In the genomic region with DNA sequence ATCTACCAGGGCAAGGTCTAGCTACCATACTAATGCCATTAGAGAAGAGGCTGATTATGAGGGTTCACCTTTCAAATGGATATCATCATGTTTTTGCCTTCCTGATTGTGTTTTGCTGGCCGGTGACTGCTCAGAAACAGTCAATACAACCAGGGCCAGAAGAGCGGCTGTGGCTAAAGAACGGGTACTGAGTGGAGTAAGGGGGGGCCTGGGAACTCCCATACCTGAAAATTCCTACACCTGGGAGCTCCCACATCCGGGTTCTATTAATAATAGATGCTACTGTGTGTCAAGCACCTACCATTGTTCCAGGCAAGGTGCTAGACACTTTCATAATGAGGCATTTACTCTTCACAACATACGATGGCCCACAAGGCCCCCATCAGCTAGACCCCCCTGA, we compare ENCODE assay signal across 19 cellular contexts.
DNase-seq lines count a peak whose midpoint lies in the region; ATAC-seq and TF ChIP-seq lines count a peak whose summit lies in the region.
"Had no signal": no experiment of that assay in that cellular context is flagged by ENCODE, and none has a peak within 500 bp of the region (broad histone marks: within the 10 kb centered on the region; RNA-seq: fewer than 3 reads in every experiment).

No MANE protein-coding gene starts in this region.

- no peaks in the 10 kb centered on the region for H3K9me3 ChIP-seq in CD8-positive, alpha-beta T cell (ENCODE audit: low read length)
- H3K9me3 ChIP-seq in upper lobe of right lung (no peaks in the 10 kb centered on the region), tibial nerve (no peaks in the 10 kb centered on the region)
- H3K9me3 ChIP-seq: A549 had no signal

- no peak for DNase-seq in CD8-positive, alpha-beta T cell
- DNase-seq in endothelial cell (ENCODE audit: low spot score) (no peak), memory B cell (ENCODE audit: low spot score in 2 of 2) (no peak), upper lobe of right lung (no peak), tibial nerve (ENCODE audit: low spot score in 2 of 2) (no peak)
- no peak for DNase-seq in activated CD4-positive, CD25-positive, alpha-beta regulatory T cell treated with anti-CD3 and anti-CD28 coated beads, Interleukin-2, amount 50 U/mL, for 72 hours
- DNase-seq: AML-193; CD4-positive, alpha-beta T cell; DMS153; DMS79; GDM1; HFFc6; IMR-90 had no signal

- H3K9me3 Mint-ChIP-seq in CD8-positive, alpha-beta T cell = no peaks in the 10 kb centered on the region
- H3K9me3 Mint-ChIP-seq in endothelial cell (ENCODE audit: unreplicated experiment) (no peaks in the 10 kb centered on the region), memory B cell (no peaks in the 10 kb centered on the region)
- H3K9me3 Mint-ChIP-seq: CD4-positive, alpha-beta T cell; HFFc6 had no signal

- no peaks in the 10 kb centered on the region for H3K27me3 Mint-ChIP-seq in CD8-positive, alpha-beta T cell (ENCODE audit: low read depth)
- peaks cover 5% of the 10 kb centered on the region for H3K27me3 Mint-ChIP-seq in endothelial cell (ENCODE audit: unreplicated experiment)
- no peaks in the 10 kb centered on the region for H3K27me3 Mint-ChIP-seq in memory B cell
- H3K27me3 Mint-ChIP-seq: CD4-positive, alpha-beta T cell had no signal

- no peak for TF ChIP-seq POLR2A in tibial nerve (IDR thresholded peaks at IDR 0.05)

- no peaks in the 10 kb centered on the region for H3K4me1 ChIP-seq in CD8-positive, alpha-beta T cell (ENCODE audit: insufficient read depth, low read length)
- no peaks in the 10 kb centered on the region for H3K4me1 ChIP-seq in upper lobe of right lung
- no peaks in the 10 kb centered on the region for H3K4me1 ChIP-seq in tibial nerve
- H3K4me1 ChIP-seq: A549 had no signal

- CTCF ChIA-PET in CD8-positive, alpha-beta T cell (lab: Charles Lee) = no interaction called here

- ATAC-seq in CD8-positive, alpha-beta T cell = no peak
- ATAC-seq in memory B cell (ENCODE audit: low read depth) = no peak
- ATAC-seq in upper lobe of right lung = peak; percentile 41
- ATAC-seq in GM21717 (IDR thresholded peaks at IDR 0.05; ENCODE audit: unreplicated experiment) = no peak
- ATAC-seq: A549, GM23338, HCT116 had no signal

- H3K4me1 Mint-ChIP-seq in CD8-positive, alpha-beta T cell (ENCODE audit: low read depth) = peaks cover 8% of the 10 kb centered on the region
- H3K4me1 Mint-ChIP-seq in endothelial cell (ENCODE audit: unreplicated experiment) (peaks cover 3% of the 10 kb centered on the region), memory B cell (peaks cover 3% of the 10 kb centered on the region)

- peak overlapping the region; percentile 0 for H3K27ac Mint-ChIP-seq in CD8-positive, alpha-beta T cell
- peak overlapping the region; percentile 3 for H3K27ac Mint-ChIP-seq in endothelial cell (ENCODE audit: unreplicated experiment)
- H3K27ac Mint-ChIP-seq in memory B cell = peak overlapping the region; percentile 5
- H3K27ac Mint-ChIP-seq: CD4-positive, alpha-beta T cell; GM23338; HFFc6 had no signal

- no peak for TF ChIP-seq EP300 in tibial nerve (IDR thresholded peaks at IDR 0.05)

- POLR2A ChIA-PET in CD8-positive, alpha-beta T cell (lab: Charles Lee) = no interaction called here

- H3K36me3 ChIP-seq in CD8-positive, alpha-beta T cell (ENCODE audit: insufficient read depth, low read length) = peaks cover 8% of the 10 kb centered on the region
- H3K36me3 ChIP-seq in upper lobe of right lung (no peaks in the 10 kb centered on the region), tibial nerve (peaks cover 0 to 57% (median 0%) of the 10 kb centered on the region in 3 donors)

- intact Hi-C loops in CD8-positive, alpha-beta T cell (cut with DNase I, micrococcal nuclease) = no loop called here
- intact Hi-C loops in upper lobe of right lung (cut with DNase I) = no loop called here

- no peak overlapping the region for H3K4me3 Mint-ChIP-seq in CD8-positive, alpha-beta T cell
- H3K4me3 Mint-ChIP-seq in endothelial cell (ENCODE audit: unreplicated experiment) = no peak overlapping the region
- no peak overlapping the region for H3K4me3 Mint-ChIP-seq in memory B cell
- H3K4me3 Mint-ChIP-seq: CD4-positive, alpha-beta T cell; GM23338; HFFc6 had no signal

- no peaks in the 10 kb centered on the region for H3K27me3 ChIP-seq in CD8-positive, alpha-beta T cell (ENCODE audit: insufficient read depth, low read length)
- H3K27me3 ChIP-seq in upper lobe of right lung (no peaks in the 10 kb centered on the region), tibial nerve (no peaks in the 10 kb centered on the region)

- peaks cover 66% of the 10 kb centered on the region for H3K36me3 Mint-ChIP-seq in CD8-positive, alpha-beta T cell
- H3K36me3 Mint-ChIP-seq in endothelial cell (ENCODE audit: low read depth, unreplicated experiment) = peaks cover 14% of the 10 kb centered on the region
- peaks cover 40% of the 10 kb centered on the region for H3K36me3 Mint-ChIP-seq in memory B cell

- WGBS in tibial nerve, 2 donors = 94 to 97% methylated on average over 5 of the region's 5 CpGs

- no peak overlapping the region for H3K4me3 ChIP-seq in CD8-positive, alpha-beta T cell (ENCODE audit: low read depth, low read length)
- no peak overlapping the region for H3K4me3 ChIP-seq in upper lobe of right lung
- no peak overlapping the region for H3K4me3 ChIP-seq in tibial nerve
- H3K4me3 ChIP-seq: A549, GM23338 had no signal

- no peak overlapping the region for H3K27ac ChIP-seq in CD8-positive, alpha-beta T cell (ENCODE audit: low read depth, low read length)
- no peak overlapping the region for H3K27ac ChIP-seq in upper lobe of right lung
- no peak overlapping the region for H3K27ac ChIP-seq in tibial nerve
- H3K27ac ChIP-seq: 22Rv1, A549, C4-2B had no signal

- TF ChIP-seq CTCF in CD8-positive, alpha-beta T cell (IDR thresholded peaks at IDR 0.05) = no peak
- no peak for TF ChIP-seq CTCF in endothelial cell (IDR thresholded peaks at IDR 0.05; ENCODE audit: unreplicated experiment)
- TF ChIP-seq CTCF in upper lobe of right lung (IDR thresholded peaks at IDR 0.05) = no peak
- TF ChIP-seq CTCF in tibial nerve (IDR thresholded peaks at IDR 0.05) = no peak
